In the genomic region with DNA sequence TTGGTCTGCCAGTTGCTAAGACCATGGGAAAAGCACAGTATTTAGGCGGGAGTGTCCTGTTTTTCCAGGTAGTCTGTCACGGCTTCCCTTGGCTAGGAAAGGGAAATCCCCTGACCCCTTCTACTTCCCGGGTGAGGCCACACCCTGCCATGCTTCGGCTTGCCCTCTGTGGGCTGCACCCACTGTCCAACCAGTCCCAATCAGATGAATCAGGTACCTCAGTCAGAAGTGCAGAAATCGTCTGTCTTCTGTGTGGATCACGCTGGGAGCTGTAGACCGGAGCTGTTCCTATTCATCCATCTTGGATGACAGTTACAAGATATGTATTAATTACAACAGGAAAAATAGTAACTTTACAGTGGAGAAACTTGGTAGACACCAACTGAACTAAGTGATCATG, we compare ENCODE assay signal across 33 cellular contexts.
"Had no signal": no experiment of that assay in that cellular context is flagged by ENCODE, and none has a peak within 500 bp of the region (broad histone marks: within the 10 kb centered on the region; RNA-seq: fewer than 3 reads in every experiment).

No MANE protein-coding gene starts in this region.

- H3K9me3 Mint-ChIP-seq: activated B cell treated with CpG ODN at 0.5 μM for 24 hours; activated T-helper 17 cell treated with anti-CD3 and anti-CD28 coated beads, Interleukin-2, amount 50 U/mL, for 72 hours had no signal

- H3K27ac Mint-ChIP-seq: activated B cell treated with CpG ODN at 0.5 μM for 24 hours; activated CD4-positive, alpha-beta memory T cell treated with anti-CD3 and anti-CD28 coated beads for 36 hours; activated CD4-positive, alpha-beta T cell treated with anti-CD3 and anti-CD28 coated beads, Interleukin-2, amount 10 ng/mL, durations not matched to agents 24 days and 14 days; activated CD8-positive, alpha-beta T cell treated with anti-CD3 and anti-CD28 coated beads for 36 hours; activated naive CD4-positive, alpha-beta T cell treated with anti-CD3 and anti-CD28 coated beads for 36 hours; activated naive CD4-positive, alpha-beta T cell treated with anti-CD3 and anti-CD28 coated beads, Interleukin-2, amount 50 U/mL, for 72 hours; activated naive CD8-positive, alpha-beta T cell treated with anti-CD3 and anti-CD28 coated beads for 36 hours; activated T-cell treated with anti-CD3 and anti-CD28 coated beads, Interleukin-2, amount 50 U/mL, for 72 hours; activated T-helper 1 cell treated with anti-CD3 and anti-CD28 coated beads, Interleukin-12 subunit alpha, Interleukin-12 subunit beta, Interleukin-2, Interleukin-4 antibody, amounts not matched to agents 30 ng/mL and 10 ng/mL and 1 ng/mL, durations not matched to agents 14 hours and 24 hours and 36 hours; activated T-helper 17 cell treated with anti-CD3 and anti-CD28 coated beads, Interleukin-2, amount 50 U/mL, for 72 hours; T-helper 1 cell treated with Interleukin-12 subunit alpha and Interleukin-12 subunit beta and Interleukin-4 antibody, amounts not matched to agents 30 μg/mL and 1 μg/mL, for 36 hours; T-helper 2 cell treated with Interferon-gamma antibody and Interleukin-4, amounts not matched to agents 5 μg/mL and 100 μg/mL, for 36 hours had no signal

- ATAC-seq: activated CD8-positive, alpha-beta T cell treated with anti-CD3 and anti-CD28 coated beads for 36 hours; activated naive CD4-positive, alpha-beta T cell treated with anti-CD3 and anti-CD28 coated beads, Interleukin-2, amount 50 U/mL, for 72 hours; activated T-cell treated with anti-CD3 and anti-CD28 coated beads, Interleukin-2, amount 50 U/mL, for 4 hours; activated T-cell treated with anti-CD3 and anti-CD28 coated beads, Interleukin-2, amount 50 U/mL, for 72 hours; activated T-helper 17 cell treated with anti-CD3 and anti-CD28 coated beads, Interleukin-2, amount 50 U/mL, for 72 hours; body of pancreas had no signal

- H3K27me3 ChIP-seq: adrenal gland, body of pancreas, brain microvascular endothelial cell had no signal

- H3K4me3 ChIP-seq: adrenal gland, body of pancreas had no signal

- DNase-seq: activated B cell treated with CpG ODN at 0.5 μM for 24 hours; activated CD4-positive, alpha-beta memory T cell treated with anti-CD3 and anti-CD28 coated beads for 36 hours; activated CD4-positive, alpha-beta T cell treated with anti-CD3 and anti-CD28 coated beads for 4 hours; activated CD4-positive, alpha-beta T cell treated with anti-CD3 and anti-CD28 coated beads, Interleukin-2, amount 10 ng/mL, durations not matched to agents 24 days and 14 days; activated CD4-positive, alpha-beta T cell treated with anti-CD3 and anti-CD28 coated beads, Interleukin-2, amount 50 U/mL, for 1 hour; activated CD4-positive, alpha-beta T cell treated with anti-CD3 and anti-CD28 coated beads, Interleukin-2, amount 50 U/mL, for 4 hours; activated CD4-positive, CD25-positive, alpha-beta regulatory T cell treated with anti-CD3 and anti-CD28 coated beads, Interleukin-2, amount 50 U/mL, for 72 hours; activated CD8-positive, alpha-beta memory T cell treated with anti-CD3 and anti-CD28 coated beads, Interleukin-2, amount 50 U/mL, for 4 hours; activated CD8-positive, alpha-beta T cell treated with anti-CD3 and anti-CD28 coated beads for 36 hours; activated effector memory CD4-positive, alpha-beta T cell treated with anti-CD3 and anti-CD28 coated beads, Interleukin-2, amount 50 U/mL, for 16 hours; activated gamma-delta T cell treated with Interleukin-2 at 50 U/mL for 16 hours; activated naive CD4-positive, alpha-beta T cell; activated naive CD4-positive, alpha-beta T cell treated with anti-CD3 and anti-CD28 coated beads for 36 hours; activated naive CD4-positive, alpha-beta T cell treated with anti-CD3 and anti-CD28 coated beads, Interleukin-2, amount 50 U/mL, for 16 hours; activated naive CD8-positive, alpha-beta T cell treated with anti-CD3 and anti-CD28 coated beads for 36 hours; activated T-cell treated with anti-CD3 and anti-CD28 coated beads for 4 hours; activated T-cell treated with anti-CD3 and anti-CD28 coated beads, Interleukin-2, amount 50 U/mL, for 1 hour; activated T-cell treated with anti-CD3 and anti-CD28 coated beads, Interleukin-2, amount 50 U/mL, for 4 hours; activated T-cell treated with anti-CD3 and anti-CD28 coated beads, Interleukin-2, amount 50 U/mL, for 72 hours; adrenal gland; amniotic stem cell; body of pancreas; brain microvascular endothelial cell; central memory CD4-positive, alpha-beta T cell; T-helper 1 cell; T-helper 2 cell; T-helper 9 cell had no signal

- H3K9me3 ChIP-seq: adrenal gland, body of pancreas had no signal

- H3K4me3 Mint-ChIP-seq: activated B cell treated with CpG ODN at 0.5 μM for 24 hours; activated CD4-positive, alpha-beta memory T cell treated with anti-CD3 and anti-CD28 coated beads for 36 hours; activated CD4-positive, alpha-beta T cell treated with anti-CD3 and anti-CD28 coated beads, Interleukin-2, amount 10 ng/mL, durations not matched to agents 24 days and 14 days; activated CD8-positive, alpha-beta T cell treated with anti-CD3 and anti-CD28 coated beads for 36 hours; activated naive CD4-positive, alpha-beta T cell treated with anti-CD3 and anti-CD28 coated beads for 36 hours; activated naive CD8-positive, alpha-beta T cell treated with anti-CD3 and anti-CD28 coated beads for 36 hours; activated T-cell treated with anti-CD3 and anti-CD28 coated beads, Interleukin-2, amount 50 U/mL, for 4 hours; activated T-cell treated with anti-CD3 and anti-CD28 coated beads, Interleukin-2, amount 50 U/mL, for 72 hours; activated T-helper 1 cell treated with anti-CD3 and anti-CD28 coated beads, Interleukin-12 subunit alpha, Interleukin-12 subunit beta, Interleukin-2, Interleukin-4 antibody, amounts not matched to agents 30 ng/mL and 10 ng/mL and 1 ng/mL, durations not matched to agents 14 hours and 24 hours and 36 hours; activated T-helper 17 cell treated with anti-CD3 and anti-CD28 coated beads, Interleukin-2, amount 50 U/mL, for 72 hours; T-helper 1 cell treated with Interleukin-12 subunit alpha and Interleukin-12 subunit beta and Interleukin-4 antibody, amounts not matched to agents 30 μg/mL and 1 μg/mL, for 36 hours; T-helper 2 cell treated with Interferon-gamma antibody and Interleukin-4, amounts not matched to agents 5 μg/mL and 100 μg/mL, for 36 hours had no signal

- H3K4me1 Mint-ChIP-seq: activated B cell treated with CpG ODN at 0.5 μM for 24 hours; activated CD4-positive, alpha-beta T cell treated with anti-CD3 and anti-CD28 coated beads, Interleukin-2, amount 10 ng/mL, durations not matched to agents 24 days and 14 days; activated naive CD8-positive, alpha-beta T cell treated with anti-CD3 and anti-CD28 coated beads for 36 hours; activated T-helper 17 cell treated with anti-CD3 and anti-CD28 coated beads, Interleukin-2, amount 50 U/mL, for 72 hours had no signal

- H3K27me3 Mint-ChIP-seq: activated B cell treated with CpG ODN at 0.5 μM for 24 hours; activated CD4-positive, alpha-beta T cell treated with anti-CD3 and anti-CD28 coated beads, Interleukin-2, amount 10 ng/mL, durations not matched to agents 24 days and 14 days; activated CD8-positive, alpha-beta T cell treated with anti-CD3 and anti-CD28 coated beads for 36 hours; activated naive CD8-positive, alpha-beta T cell treated with anti-CD3 and anti-CD28 coated beads for 36 hours had no signal

- H3K4me1 ChIP-seq: adrenal gland, body of pancreas had no signal

- H3K27ac ChIP-seq: adrenal gland, body of pancreas, brain microvascular endothelial cell, VCaP had no signal

- H3K36me3 ChIP-seq: adrenal gland, brain microvascular endothelial cell had no signal

- H3K36me3 Mint-ChIP-seq: activated CD4-positive, alpha-beta memory T cell treated with anti-CD3 and anti-CD28 coated beads for 36 hours; activated naive CD8-positive, alpha-beta T cell treated with anti-CD3 and anti-CD28 coated beads for 36 hours had no signal
